26 cellular contexts compared by ENCODE assay signal in the genomic region with DNA sequence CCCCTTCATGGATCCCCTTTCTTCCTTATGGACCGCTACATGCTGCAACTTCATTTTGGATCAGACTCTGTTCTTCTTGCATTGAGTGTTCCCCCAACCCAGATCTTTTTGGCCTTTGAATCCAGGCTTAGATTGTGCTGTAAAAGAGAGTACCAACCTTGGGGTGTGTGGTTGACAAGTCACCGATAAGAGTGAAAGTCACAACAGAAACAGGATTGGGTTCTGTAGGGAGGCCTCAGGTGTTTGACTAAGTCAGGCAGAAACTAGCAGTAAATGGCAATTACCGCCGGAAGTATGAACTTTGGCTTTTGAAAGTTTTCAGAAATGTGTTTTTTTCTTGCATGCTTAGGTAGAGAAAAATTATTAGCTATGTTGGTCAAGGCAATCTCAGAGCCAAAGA.
DNase-seq lines count a peak whose midpoint lies in the region; ATAC-seq, FAIRE-seq and TF ChIP-seq lines count a peak whose summit lies in the region.
"Had no signal": no experiment of that assay in that cellular context is flagged by ENCODE, and none has a peak within 500 bp of the region (broad histone marks: within the 10 kb centered on the region; RNA-seq: fewer than 3 reads in every experiment).

No MANE protein-coding gene starts in this region.

- no peaks in the 10 kb centered on the region for H4K20me1 ChIP-seq in MM.1S (ENCODE audit: insufficient read depth, low read length)
- H4K20me1 ChIP-seq: BLaER1 treated with 17β-estradiol and CSF1 and Interleukin-3, amounts not matched to agents 10 nM and 100 nM had no signal

- peak; percentile 47 for DNase-seq in MM.1S
- DNase-seq in stimulated activated effector memory CD8-positive, alpha-beta T cell treated with anti-CD3 and anti-CD28 coated beads, Interleukin-12 subunit alpha, Interleukin-12 subunit beta, amount 100 ng/mL, for 72 hours (ENCODE audit: low spot score in 2 of 2) = no peak
- no peak for DNase-seq in NCI-H2227 treated with DMSO at 0.1 percent for 48 hours (lab: John Stamatoyannopoulos, UW)
- DNase-seq in GM12891 (ENCODE audit: insufficient read length, low spot score) = no peak
- no peak for DNase-seq in GM19239 (ENCODE audit: insufficient read length, low spot score)
- DNase-seq: 8988T; ACHN; AML-193; BE2C; CD4-positive, alpha-beta T cell; CD8-positive, alpha-beta memory T cell; DMS 273 treated with DMSO at 0.1 percent for 48 hours; DMS79; EL; GDM1; GOT3; HFFc6 had no signal

- H3K4me1 ChIP-seq in MM.1S (ENCODE audit: low read length) = no peaks in the 10 kb centered on the region
- H3K4me1 ChIP-seq: A549 had no signal

- H3K9ac ChIP-seq in MM.1S (ENCODE audit: low read length) = no peak overlapping the region
- H3K9ac ChIP-seq: BLaER1 treated with 17β-estradiol and CSF1 and Interleukin-3, amounts not matched to agents 10 nM and 100 nM had no signal

- ATAC-seq in GM18868 (IDR thresholded peaks at IDR 0.05; ENCODE audit: unreplicated experiment) (peak; percentile 39), HG02798 (IDR thresholded peaks at IDR 0.05; ENCODE audit: poor library complexity, unreplicated experiment) (peak; percentile 39)
- ATAC-seq in stimulated activated effector memory CD8-positive, alpha-beta T cell treated with anti-CD3 and anti-CD28 coated beads, Interleukin-12 subunit alpha, Interleukin-12 subunit beta, amount 100 ng/mL, for 72 hours = peak; percentile 48
- ATAC-seq: A549, GM12878 had no signal

- H3K36me3 ChIP-seq in MM.1S (replicated peaks; ENCODE audit: insufficient read depth, low read length) = no peaks in the 10 kb centered on the region
- H3K36me3 ChIP-seq: BE2C; BLaER1 treated with 17β-estradiol and CSF1 and Interleukin-3, amounts not matched to agents 10 nM and 100 nM; HAP-1 had no signal

- H3K79me2 ChIP-seq in MM.1S (ENCODE audit: low read length) = no peaks in the 10 kb centered on the region

- no peak overlapping the region for H3K4me3 Mint-ChIP-seq in stimulated activated effector memory CD8-positive, alpha-beta T cell treated with anti-CD3 and anti-CD28 coated beads, Interleukin-12 subunit alpha, Interleukin-12 subunit beta, amount 100 ng/mL, for 72 hours
- H3K4me3 Mint-ChIP-seq: CD14-positive monocyte; CD4-positive, alpha-beta T cell; HFFc6 had no signal

- H3K4me2 ChIP-seq in MM.1S (ENCODE audit: low read depth, low read length) = no peak overlapping the region
- H3K4me2 ChIP-seq: A549; BLaER1 treated with 17β-estradiol and CSF1 and Interleukin-3, amounts not matched to agents 10 nM and 100 nM had no signal

- peaks cover 6% of the 10 kb centered on the region; the same call in 1 of the 2 replicates for H3K27me3 ChIP-seq in MM.1S (replicated peaks; ENCODE audit: insufficient read depth, low read length)
- H3K27me3 ChIP-seq: BE2C; BLaER1 treated with 17β-estradiol and CSF1 and Interleukin-3, amounts not matched to agents 10 nM and 100 nM had no signal

- no peak overlapping the region for H3K27ac Mint-ChIP-seq in stimulated activated effector memory CD8-positive, alpha-beta T cell treated with anti-CD3 and anti-CD28 coated beads, Interleukin-12 subunit alpha, Interleukin-12 subunit beta, amount 100 ng/mL, for 72 hours
- H3K27ac Mint-ChIP-seq: CD14-positive monocyte; CD4-positive, alpha-beta T cell; CD8-positive, alpha-beta memory T cell; HFFc6 had no signal

- H3F3A ChIP-seq in MM.1S (ENCODE audit: insufficient read depth, low read length) = no peaks in the 10 kb centered on the region; the same call in 1 of the 2 replicates

- no peak for FAIRE-seq in GM12891 (lab: Jason Lieb, UNC)
- no peak for FAIRE-seq in GM19239 (lab: Jason Lieb, UNC)
- FAIRE-seq: A549, D721Med, GM12878, H54 had no signal

- no peak overlapping the region for H3K4me3 ChIP-seq in MM.1S (ENCODE audit: low read length)
- H3K4me3 ChIP-seq: A549; BLaER1 treated with 17β-estradiol and CSF1 and Interleukin-3, amounts not matched to agents 10 nM and 100 nM; GM12878; HAP-1 had no signal

- TF ChIP-seq POLR2A in GM12891 (IDR thresholded peaks at IDR 0.05; ENCODE audit: low read depth, low read length) = no peak

- H2AFZ ChIP-seq in MM.1S (ENCODE audit: low read length) = no peak overlapping the region

- H3K27ac ChIP-seq in MM.1S (ENCODE audit: low read length) = no peak overlapping the region
- H3K27ac ChIP-seq: A549; BLaER1 treated with 17β-estradiol and CSF1 and Interleukin-3, amounts not matched to agents 10 nM and 100 nM had no signal

- H3K9me2 ChIP-seq in MM.1S (replicated peaks; ENCODE audit: insufficient read depth, low read length) = no peaks in the 10 kb centered on the region

- no peak for TF ChIP-seq CTCF in MM.1S (IDR thresholded peaks at IDR 0.05; ENCODE audit: low read length)

- peaks cover 9% of the 10 kb centered on the region for H3K4me1 Mint-ChIP-seq in stimulated activated effector memory CD8-positive, alpha-beta T cell treated with anti-CD3 and anti-CD28 coated beads, Interleukin-12 subunit alpha, Interleukin-12 subunit beta, amount 100 ng/mL, for 72 hours
- H3K4me1 Mint-ChIP-seq: CD14-positive monocyte had no signal

- no peaks in the 10 kb centered on the region for H3K9me3 ChIP-seq in MM.1S (replicated peaks; ENCODE audit: insufficient read depth, low read length)
- H3K9me3 ChIP-seq: A549, BE2C, HAP-1 had no signal

- H3K36me3 Mint-ChIP-seq in stimulated activated effector memory CD8-positive, alpha-beta T cell treated with anti-CD3 and anti-CD28 coated beads, Interleukin-12 subunit alpha, Interleukin-12 subunit beta, amount 100 ng/mL, for 72 hours = no peaks in the 10 kb centered on the region
- H3K36me3 Mint-ChIP-seq: CD14-positive monocyte; CD8-positive, alpha-beta memory T cell had no signal

- H3K9me3 Mint-ChIP-seq in stimulated activated effector memory CD8-positive, alpha-beta T cell treated with anti-CD3 and anti-CD28 coated beads, Interleukin-12 subunit alpha, Interleukin-12 subunit beta, amount 100 ng/mL, for 72 hours = no peaks in the 10 kb centered on the region
- H3K9me3 Mint-ChIP-seq: CD4-positive, alpha-beta T cell had no signal

TF ChIP-seq in GM12891, 5 proteins besides CTCF, POLR2A, EP300 and RAD21:
- TF ChIP-seq POU2F2 (IDR thresholded peaks at IDR 0.05; ENCODE audit: low read depth, low read length) (no peak), TAF1 (IDR thresholded peaks at IDR 0.05; ENCODE audit: low read depth, low read length) (no peak), SPI1 (IDR thresholded peaks at IDR 0.05; ENCODE audit: low read depth, low read length) (no peak), PAX5 (IDR thresholded peaks at IDR 0.05; ENCODE audit: insufficient read depth, low read length, severe bottlenecking) (no peak), POLR2AphosphoS5 (IDR thresholded peaks at IDR 0.05; ENCODE audit: low read depth, low read length) (no peak)
TF ChIP-seq in GM12891: peak in this region for 0.
